In genomic region chr17:69717214-69717613, GRCh38 we compare ENCODE assay signal across 18 cellular contexts.
DNase-seq lines count a peak whose midpoint lies in the region; ATAC-seq, FAIRE-seq and TF ChIP-seq lines count a peak whose summit lies in the region.
"Had no signal": no experiment of that assay in that cellular context is flagged by ENCODE, and none has a peak within 500 bp of the region (broad histone marks: within the 10 kb centered on the region; RNA-seq: fewer than 3 reads in every experiment).

No MANE protein-coding gene starts in this region.

- H3K27me3 ChIP-seq in astrocyte (ENCODE audit: insufficient read depth, low read length) = no peaks in the 10 kb centered on the region
- no peaks in the 10 kb centered on the region for H3K27me3 ChIP-seq in mesendoderm (ENCODE audit: insufficient read depth, low read length, poor library complexity)
- H3K27me3 ChIP-seq in trophoblast cell (ENCODE audit: insufficient read depth, low read length) = no peaks in the 10 kb centered on the region

- no peaks in the 10 kb centered on the region for H4K20me1 ChIP-seq in astrocyte (ENCODE audit: insufficient read depth, low read length)

- H4K5ac ChIP-seq in mesendoderm (ENCODE audit: low read length) = no peak overlapping the region

- H3K4me2 ChIP-seq in astrocyte (ENCODE audit: low read length) (no peak overlapping the region), mesendoderm (ENCODE audit: low read length) (no peak overlapping the region), trophoblast cell (ENCODE audit: low read length) (no peak overlapping the region)

- H3K23ac ChIP-seq in mesendoderm (ENCODE audit: low read length) (no peak overlapping the region), trophoblast cell (ENCODE audit: low read length) (no peak overlapping the region)

- no peak overlapping the region for H3K56ac ChIP-seq in mesendoderm (ENCODE audit: low read length)

- no peaks in the 10 kb centered on the region for H3K36me3 Mint-ChIP-seq in astrocyte (ENCODE audit: low read depth, unreplicated experiment)
- H3K36me3 Mint-ChIP-seq in activated naive CD4-positive, alpha-beta T cell treated with anti-CD3 and anti-CD28 coated beads, Interleukin-2, amount 50 U/mL, for 72 hours = no peaks in the 10 kb centered on the region

- no peak overlapping the region for H3K18ac ChIP-seq in mesendoderm (ENCODE audit: low read length)
- no peak overlapping the region for H3K18ac ChIP-seq in trophoblast cell (ENCODE audit: low read length)

- H2BK120ac ChIP-seq in mesendoderm (ENCODE audit: low read depth, low read length) = no peak overlapping the region
- no peak overlapping the region for H2BK120ac ChIP-seq in trophoblast cell (ENCODE audit: insufficient read depth, low read length, poor library complexity)

- H2BK5ac ChIP-seq in mesendoderm (ENCODE audit: low read length) = no peak overlapping the region
- no peak overlapping the region for H2BK5ac ChIP-seq in trophoblast cell (ENCODE audit: low read depth, low read length, poor library complexity)

- H3K27ac ChIP-seq in astrocyte (ENCODE audit: low read depth, low read length) (no peak overlapping the region), mesendoderm (ENCODE audit: low read depth, low read length) (no peak overlapping the region), trophoblast cell (ENCODE audit: low read depth, low read length) (peak overlapping the region; percentile 50)

- H2BK12ac ChIP-seq in trophoblast cell (ENCODE audit: low read length) = no peak overlapping the region

- WGBS in mesendoderm (ENCODE audit: extremely low coverage, insufficient coverage, low lambda C conversion rate) = no CpG with 5 or more reads among the region's 2 CpGs
- no CpG with 5 or more reads among the region's 2 CpGs for WGBS in trophoblast cell (ENCODE audit: extremely low coverage, insufficient coverage, insufficient read length)

- peaks cover 10% of the 10 kb centered on the region for H3K4me1 Mint-ChIP-seq in astrocyte (ENCODE audit: low read depth, unreplicated experiment)
- H3K4me1 Mint-ChIP-seq: B cell had no signal

- H3K36me3 ChIP-seq in astrocyte (ENCODE audit: insufficient read depth, low read length) (no peaks in the 10 kb centered on the region), mesendoderm (ENCODE audit: control insufficient read depth, insufficient read depth, low read length) (no peaks in the 10 kb centered on the region), trophoblast cell (ENCODE audit: control insufficient read depth in 1 of 2, insufficient read depth in 2 of 2, low read length in 2 of 2) (no peaks in the 10 kb centered on the region)

- H2BK15ac ChIP-seq in mesendoderm (replicated peaks; ENCODE audit: low read depth) = no peak overlapping the region

- H4K12ac ChIP-seq in trophoblast cell (ENCODE audit: low read depth, low read length) = no peak overlapping the region

- no peak overlapping the region for H3K27ac Mint-ChIP-seq in astrocyte (ENCODE audit: unreplicated experiment)
- H3K27ac Mint-ChIP-seq in activated naive CD4-positive, alpha-beta T cell treated with anti-CD3 and anti-CD28 coated beads, Interleukin-2, amount 50 U/mL, for 72 hours = no peak overlapping the region
- H3K27ac Mint-ChIP-seq: B cell; CD4-positive, alpha-beta T cell had no signal

- ATAC-seq in activated naive CD4-positive, alpha-beta T cell treated with anti-CD3 and anti-CD28 coated beads, Interleukin-2, amount 50 U/mL, for 72 hours = no peak
- no peak for ATAC-seq in HG02885 (IDR thresholded peaks at IDR 0.05; ENCODE audit: poor library complexity, unreplicated experiment)
- no peak for ATAC-seq in GM21515 (IDR thresholded peaks at IDR 0.05; ENCODE audit: unreplicated experiment)
- ATAC-seq: HepG2 had no signal

- H3K9me3 ChIP-seq in astrocyte (ENCODE audit: insufficient read depth, low read depth, low read length) = no peaks in the 10 kb centered on the region
- no peaks in the 10 kb centered on the region for H3K9me3 ChIP-seq in trophoblast cell (ENCODE audit: insufficient read depth, low read depth, low read length)

- TF ChIP-seq CTCF in astrocyte (IDR thresholded peaks at IDR 0.05; ENCODE audit: insufficient read depth, low read depth, low read length) = no peak

- H3K4me3 Mint-ChIP-seq in astrocyte (ENCODE audit: unreplicated experiment) = no peak overlapping the region
- H3K4me3 Mint-ChIP-seq: B cell; CD4-positive, alpha-beta T cell had no signal

- no peak for DNase-seq in astrocyte (ENCODE audit: low read depth)
- DNase-seq in mesendoderm = peak; percentile 3
- DNase-seq in trophoblast cell = no peak
- no peak for DNase-seq in activated naive CD4-positive, alpha-beta T cell treated with anti-CD3 and anti-CD28 coated beads, Interleukin-2, amount 50 U/mL, for 72 hours (ENCODE audit: low spot score in 2 of 2)
- DNase-seq in SIG-M5 (lab: John Stamatoyannopoulos, UW) = no peak
- DNase-seq: CD4-positive, alpha-beta T cell; DMS79; Karpas-422; MM.1S; NCI-H1105; NCI-H1694 treated with DMSO at 0.1 percent for 48 hours; NCI-H345 had no signal

- H3K14ac ChIP-seq in trophoblast cell (ENCODE audit: low read length) = no peak overlapping the region

- H2AFZ ChIP-seq in astrocyte (ENCODE audit: low read depth, low read length) = no peak overlapping the region
- H2AFZ ChIP-seq in trophoblast cell (ENCODE audit: insufficient read depth, low read length, poor library complexity) = no peak overlapping the region

- H2AK5ac ChIP-seq in mesendoderm (ENCODE audit: low read length) = no peak overlapping the region
- H2AK5ac ChIP-seq in trophoblast cell (ENCODE audit: low read length) = no peak overlapping the region

- H3K79me1 ChIP-seq in mesendoderm (ENCODE audit: low read length) = no peaks in the 10 kb centered on the region
- peaks cover 6% of the 10 kb centered on the region for H3K79me1 ChIP-seq in trophoblast cell (ENCODE audit: low read length)

- H3K4me1 ChIP-seq in astrocyte (ENCODE audit: insufficient read depth, low read length) (peaks cover 3% of the 10 kb centered on the region), mesendoderm (ENCODE audit: control insufficient read depth, low read depth, low read length) (no peaks in the 10 kb centered on the region), trophoblast cell (ENCODE audit: control insufficient read depth in 1 of 2, insufficient read depth in 2 of 2, low read length in 2 of 2) (peaks cover 0 to 8% of the 10 kb centered on the region in 2 experiments)

- H4K91ac ChIP-seq in trophoblast cell (ENCODE audit: low read depth, low read length) = no peak overlapping the region

- H3K4ac ChIP-seq in mesendoderm (ENCODE audit: low read depth, low read length) = no peak overlapping the region
- no peak overlapping the region for H3K4ac ChIP-seq in trophoblast cell (ENCODE audit: low read depth, low read length)

- H3K27me3 Mint-ChIP-seq in astrocyte (ENCODE audit: low read depth, unreplicated experiment) = no peaks in the 10 kb centered on the region
- H3K27me3 Mint-ChIP-seq: B cell; CD4-positive, alpha-beta T cell had no signal

- peak; percentile 5 for FAIRE-seq in astrocyte (lab: Jason Lieb, UNC)
- FAIRE-seq: GM12891, H1, HepG2 had no signal

- H3K9ac ChIP-seq in astrocyte (ENCODE audit: low read length) = no peak overlapping the region
- no peak overlapping the region for H3K9ac ChIP-seq in mesendoderm (ENCODE audit: low read length)
- H3K9ac ChIP-seq in trophoblast cell (ENCODE audit: low read length) = no peak overlapping the region

- H3K9me3 Mint-ChIP-seq in astrocyte (ENCODE audit: unreplicated experiment) = peaks cover 2% of the 10 kb centered on the region
- peaks cover 0 to 15% of the 10 kb centered on the region in 2 donors for H3K9me3 Mint-ChIP-seq in activated naive CD4-positive, alpha-beta T cell treated with anti-CD3 and anti-CD28 coated beads, Interleukin-2, amount 50 U/mL, for 72 hours
- H3K9me3 Mint-ChIP-seq: CD4-positive, alpha-beta T cell had no signal

- H3K4me3 ChIP-seq in astrocyte (ENCODE audit: insufficient read depth, low read depth, low read length) (no peak overlapping the region), mesendoderm (ENCODE audit: low read length) (no peak overlapping the region), trophoblast cell (ENCODE audit: low read depth, low read length) (no peak overlapping the region)

- no peak overlapping the region for H4K8ac ChIP-seq in mesendoderm (ENCODE audit: low read depth, low read length)
- no peak overlapping the region for H4K8ac ChIP-seq in trophoblast cell (ENCODE audit: low read depth, low read length)

- H3K79me2 ChIP-seq in astrocyte (ENCODE audit: insufficient read depth, low read length) (no peaks in the 10 kb centered on the region), mesendoderm (ENCODE audit: control insufficient read depth, insufficient read depth, low read length) (no peaks in the 10 kb centered on the region), trophoblast cell (ENCODE audit: control insufficient read depth, insufficient read depth, low read length, poor library complexity) (no peaks in the 10 kb centered on the region)
